5 cellular contexts compared by ENCODE assay signal in genomic region chr12:51291603-51292513, GRCh38. TPM values are rescaled to one million over a fixed set of nuclear protein-coding genes. Genes with fewer than 3 reads are reported as not detected.
A peak's percentile ranks its signal among the peaks of the same experiment; 100 is the strongest.
DNase-seq lines count a peak whose midpoint lies in the region; ATAC-seq and TF ChIP-seq lines count a peak whose summit lies in the region.
"Not testable (repeated sequence)": the region's sequence is repeated elsewhere in the genome, so short reads cannot be mapped to it uniquely, and the experiment has no call there.

No MANE protein-coding gene starts in this region.

- H3K27me3 Mint-ChIP-seq in activated B cell treated with CpG ODN at 0.5 μM for 24 hours, result not testable (repeated sequence)

- H3K36me3 ChIP-seq in mucosa of rectum (ENCODE audit: control insufficient read depth in 2 of 2, insufficient read depth in 2 of 2, low read length in 2 of 2), result not testable (repeated sequence)

- not testable (repeated sequence) for H3K4me1 ChIP-seq in foreskin keratinocyte; mucosa of rectum (ENCODE audit: control insufficient read depth in 2 of 2, insufficient read depth in 2 of 2, low read length in 2 of 2)

- peak overlapping the region; percentile 81 for H3K27ac Mint-ChIP-seq in activated B cell treated with CpG ODN at 0.5 μM for 24 hours

- peaks cover 20% of the 10 kb centered on the region for H3K4me1 Mint-ChIP-seq in activated B cell treated with CpG ODN at 0.5 μM for 24 hours

- TF ChIP-seq CTCF in GM12873 (IDR thresholded peaks at IDR 0.05; ENCODE audit: insufficient read depth, low read depth, low read length, missing control alignments), result peak; percentile 41
- not testable (repeated sequence) for TF ChIP-seq CTCF in activated B cell treated with CpG ODN at 0.5 μM for 24 hours (IDR thresholded peaks at IDR 0.05)
- peak; percentile 20 for TF ChIP-seq CTCF in foreskin keratinocyte (conservative IDR thresholded peaks at IDR 0.05)

- DNase-seq in NOMO-1 (lab: John Stamatoyannopoulos, UW; ENCODE audit: unreplicated experiment in 2 of 2), result peak; percentile 75 to 81
- peak; percentile 18 for DNase-seq in activated B cell treated with CpG ODN at 0.5 μM for 24 hours
- not testable (repeated sequence) for DNase-seq in foreskin keratinocyte

- H3K4me3 ChIP-seq in mucosa of rectum (ENCODE audit: low read length in 2 of 2), result peak overlapping the region; percentile 44 to 62

- not testable (repeated sequence) for H3K9me3 Mint-ChIP-seq in activated B cell treated with CpG ODN at 0.5 μM for 24 hours

- H3K36me3 Mint-ChIP-seq in activated B cell treated with CpG ODN at 0.5 μM for 24 hours (ENCODE audit: low read depth), result peaks cover 54% of the 10 kb centered on the region

- not testable (repeated sequence) for H3K27me3 ChIP-seq in foreskin keratinocyte; mucosa of rectum (ENCODE audit: control insufficient read depth in 2 of 2, insufficient read depth in 2 of 2, low read length in 2 of 2)

- H3K4me3 Mint-ChIP-seq in activated B cell treated with CpG ODN at 0.5 μM for 24 hours, result peak overlapping the region; percentile 41

- intact Hi-C loops in activated B cell treated with CpG ODN at 0.5 μM for 24 hours (cut with micrococcal nuclease), result loop anchor here (1.0 to 2.0 kb wide), 2 partner anchors 23 to 245 kb away; no protein-coding TSS in a partner anchor

- H3K9me3 ChIP-seq in mucosa of rectum (ENCODE audit: control insufficient read depth in 2 of 2, low read length in 2 of 2), result not testable (repeated sequence)

- CTCF ChIA-PET in activated B cell treated with CpG ODN at 0.5 μM for 24 hours (lab: Charles Lee), result interaction anchor here (0.9 to 1.9 kb wide), 6 partner anchors 22 to 527 kb away, joined by 3 to 14 read pairs (median 4); partner anchors contain the start of gene SMAGP

- ATAC-seq in activated B cell treated with CpG ODN at 0.5 μM for 24 hours (ENCODE audit: low read depth), result peak; percentile 75
- not testable (repeated sequence) for ATAC-seq in foreskin keratinocyte

- POLR2A ChIA-PET in activated B cell treated with CpG ODN at 0.5 μM for 24 hours (lab: Charles Lee), result interaction anchor here (0.6 to 1.6 kb wide), 4 partner anchors 21 to 369 kb away, joined by 3 to 7 read pairs (median 4); partner anchors contain the start of gene SMAGP

- H3K9ac ChIP-seq in mucosa of rectum (ENCODE audit: low read depth in 1 of 2, low read length in 2 of 2), result not testable (repeated sequence)

- not testable (repeated sequence) for H3K27ac ChIP-seq in foreskin keratinocyte
- H3K27ac ChIP-seq in mucosa of rectum (ENCODE audit: low read depth in 2 of 2, low read length in 2 of 2), result peak overlapping the region; percentile 63 to 78

RNA-seq across cellular contexts. Expression of gene SMAGP, which starts 21.6 kb away (rescaled TPM):
- 11.4 and 11.5 TPM in 2 replicates for total RNA-seq in activated B cell treated with CpG ODN at 0.5 μM for 24 hours
- 30.9 and 35.1 TPM in 2 replicates for total RNA-seq in foreskin keratinocyte
- 41.6 and 44.9 TPM in 2 replicates for polyA plus RNA-seq in foreskin keratinocyte

RNA-seq across cellular contexts. Expression of gene BIN2, which starts 32.1 kb away (rescaled TPM):
- total RNA-seq in activated B cell treated with CpG ODN at 0.5 μM for 24 hours (22.2 and 25.6 TPM in 2 replicates), foreskin keratinocyte (not detected in 2 replicates)
- polyA plus RNA-seq in foreskin keratinocyte, result not detected in 2 replicates

RNA-seq across cellular contexts. Expression of gene DAZAP2, which starts 53.2 kb away (rescaled TPM):
- 209 and 214 TPM in 2 replicates for total RNA-seq in activated B cell treated with CpG ODN at 0.5 μM for 24 hours
- total RNA-seq in foreskin keratinocyte, result 145 and 152 TPM in 2 replicates
- polyA plus RNA-seq in foreskin keratinocyte, result 91.0 and 105 TPM in 2 replicates

RNA-seq across cellular contexts. Expression of gene CELA1, which starts 54.6 kb away (rescaled TPM):
- not detected in 2 replicates for total RNA-seq in activated B cell treated with CpG ODN at 0.5 μM for 24 hours
- not detected in 2 replicates for total RNA-seq in foreskin keratinocyte
- polyA plus RNA-seq in foreskin keratinocyte, result not detected in 2 replicates

Comparison
In these comparisons a context has a peak if more than half of its experiments do, and no peak if none do; other contexts are left out.
1. RNA of gene BIN2, which starts 32.1 kb away (total RNA-seq): 22.2 to 25.6 TPM in activated B cell treated with CpG ODN at 0.5 μM for 24 hours; not detected in foreskin keratinocyte; every median in the first group is over 10 times any median in the second.